ENCODE assay signal across 18 cellular contexts in the genomic region with DNA sequence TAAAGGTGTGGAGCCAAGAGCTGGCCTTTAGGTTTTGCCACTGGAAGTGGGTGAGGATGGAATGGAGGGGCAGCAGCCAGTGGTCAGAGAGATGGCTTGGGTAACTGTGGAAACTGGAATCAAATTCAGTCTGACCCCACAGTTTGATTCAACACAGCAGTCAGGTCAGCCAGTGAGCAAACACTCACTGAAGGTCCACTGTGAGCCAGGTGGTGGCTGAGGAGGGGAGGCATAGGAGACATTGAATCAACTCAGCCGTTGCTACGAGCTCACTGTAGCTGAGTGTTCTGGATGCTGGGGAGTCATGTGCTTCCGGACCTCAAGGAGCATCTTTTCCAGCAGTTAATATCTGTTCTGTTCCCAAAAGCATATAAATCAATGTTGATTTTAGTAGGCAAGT.
"Had no signal": no experiment of that assay in that cellular context is flagged by ENCODE, and none has a peak within 500 bp of the region (broad histone marks: within the 10 kb centered on the region; RNA-seq: fewer than 3 reads in every experiment).

No MANE protein-coding gene starts in this region.

- FAIRE-seq: astrocyte, bronchial epithelial cell, endometrium, pancreas had no signal

- DNase-seq: activated CD4-positive, alpha-beta T cell treated with anti-CD3 and anti-CD28 coated beads, Interleukin-2, amount 50 U/mL, for 1 hour; activated naive CD4-positive, alpha-beta T cell treated with Interleukin-2 at 50 U/mL for 16 hours; activated T-cell treated with anti-CD3 and anti-CD28 coated beads for 4 hours; hypothalamus; midbrain; pancreas; retina; stimulated activated CD4-positive, alpha-beta T cell treated with anti-CD3 and anti-CD28 coated beads, Interleukin-15, amount 100 ng/mL, for 24 hours; stimulated activated CD4-positive, alpha-beta T cell treated with anti-CD3 and anti-CD28 coated beads, Interleukin-4, amount 100 ng/mL, for 1 hour; stimulated activated naive B cell treated with anti-CD40 and anti-IgM and Interleukin-4, amounts not matched to agents 10 μg/mL and 1 μg/mL and 100 μg/mL, for 72 hours had no signal

- H3K27me3 ChIP-seq: pancreas, tibial nerve, vagina had no signal

- H3K9me3 Mint-ChIP-seq: activated T-helper 17 cell treated with anti-CD3 and anti-CD28 coated beads, Interleukin-2, amount 50 U/mL, for 72 hours; stimulated activated naive B cell treated with anti-CD40 and anti-IgM and Interleukin-4, amounts not matched to agents 10 μg/mL and 1 μg/mL and 100 μg/mL, for 72 hours had no signal

- H3K27me3 Mint-ChIP-seq: activated T-helper 17 cell treated with anti-CD3 and anti-CD28 coated beads, Interleukin-2, amount 50 U/mL, for 72 hours; stimulated activated naive B cell treated with anti-CD40 and anti-IgM and Interleukin-4, amounts not matched to agents 10 μg/mL and 1 μg/mL and 100 μg/mL, for 72 hours had no signal

- H3K27ac Mint-ChIP-seq: stimulated activated naive B cell treated with anti-CD40 and anti-IgM and Interleukin-4, amounts not matched to agents 10 μg/mL and 1 μg/mL and 100 μg/mL, for 72 hours had no signal

- H3K36me3 ChIP-seq: pancreas had no signal

- H3K9me3 ChIP-seq: pancreas, tibial nerve, vagina had no signal

- ATAC-seq: activated T-helper 17 cell treated with anti-CD3 and anti-CD28 coated beads, Interleukin-2, amount 50 U/mL, for 72 hours; stimulated activated naive B cell treated with anti-CD40 and anti-IgM and Interleukin-4, amounts not matched to agents 10 μg/mL and 1 μg/mL and 100 μg/mL, for 72 hours had no signal

- H3K27ac ChIP-seq: pancreas, skin epidermis, tibial nerve, vagina had no signal

- H3K4me3 ChIP-seq: pancreas, skin epidermis, tibial nerve, vagina had no signal

- H3K4me3 Mint-ChIP-seq: activated T-helper 17 cell treated with anti-CD3 and anti-CD28 coated beads, Interleukin-2, amount 50 U/mL, for 72 hours; neural crest cell; stimulated activated naive B cell treated with anti-CD40 and anti-IgM and Interleukin-4, amounts not matched to agents 10 μg/mL and 1 μg/mL and 100 μg/mL, for 72 hours had no signal
